ENCODE assay signal across 25 cellular contexts in the genomic region with DNA sequence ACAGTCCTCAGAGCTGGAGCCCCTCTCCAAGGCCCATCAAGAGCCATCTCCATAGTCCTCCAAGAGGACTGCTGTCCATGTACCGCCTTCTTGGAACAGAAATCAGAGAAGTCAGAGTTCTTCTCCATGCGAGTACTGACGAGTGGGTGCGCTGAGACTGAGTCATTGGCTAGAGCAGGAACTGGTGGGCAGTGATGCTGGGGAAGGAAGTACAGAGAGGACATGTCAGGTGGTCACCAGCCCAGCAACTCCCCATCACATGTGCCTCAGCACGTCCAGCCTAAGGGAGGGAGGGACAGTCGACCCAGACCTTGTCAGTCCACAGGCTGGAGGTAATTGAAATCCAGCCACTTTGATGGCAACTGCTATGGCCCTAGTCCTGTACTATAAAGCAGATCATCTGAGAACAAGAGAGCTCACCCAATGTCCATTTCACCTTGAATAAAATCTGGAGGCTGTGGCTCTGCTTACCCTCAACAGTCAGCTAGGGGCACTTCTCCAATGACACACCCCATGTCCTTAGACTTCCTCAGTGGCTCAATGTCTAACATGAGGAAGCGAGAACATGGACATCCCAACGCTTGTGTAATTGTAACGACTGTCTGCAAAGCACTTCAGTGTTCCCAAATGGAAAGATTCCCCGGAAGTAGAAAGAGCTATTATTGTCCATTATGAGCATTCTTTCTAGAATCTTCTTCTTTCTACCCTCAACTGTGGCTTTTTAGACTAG. TPM values are rescaled to one million over a fixed set of nuclear protein-coding genes. Genes with fewer than 3 reads are reported as not detected.
DNase-seq lines count a peak whose midpoint lies in the region; ATAC-seq and TF ChIP-seq lines count a peak whose summit lies in the region.
"Had no signal": no experiment of that assay in that cellular context is flagged by ENCODE, and none has a peak within 500 bp of the region (broad histone marks: within the 10 kb centered on the region; RNA-seq: fewer than 3 reads in every experiment).

No MANE protein-coding gene starts in this region.

- H3K4me1 Mint-ChIP-seq in CD14-positive monocyte, result peaks cover 79% of the 10 kb centered on the region
- H3K4me1 Mint-ChIP-seq in activated T-helper 17 cell treated with anti-CD3 and anti-CD28 coated beads, Interleukin-2, amount 50 U/mL, for 72 hours, result peaks cover 5% of the 10 kb centered on the region

- H3K9me3 Mint-ChIP-seq in CD14-positive monocyte, result peaks cover 0 to 4% (median 0%) of the 10 kb centered on the region in 7 donors
- no peaks in the 10 kb centered on the region for H3K9me3 Mint-ChIP-seq in activated T-helper 17 cell treated with anti-CD3 and anti-CD28 coated beads, Interleukin-2, amount 50 U/mL, for 72 hours
- H3K9me3 Mint-ChIP-seq: activated T-cell treated with anti-CD3 and anti-CD28 coated beads, Interleukin-2, amount 50 U/mL, for 4 hours; effector memory CD8-positive, alpha-beta T cell; immature natural killer cell had no signal

- H3K9me3 ChIP-seq in BLaER1 (no peaks in the 10 kb centered on the region), lung (ENCODE audit: control insufficient read depth in 2 of 2, insufficient read depth in 1 of 2, low read length in 1 of 2) (no peaks in the 10 kb centered on the region)
- H3K9me3 ChIP-seq: adrenal gland, stomach, tibial artery had no signal

- H3K27ac Mint-ChIP-seq in CD14-positive monocyte, result peak overlapping the region; percentile 95 to 99 (median 98)
- no peak overlapping the region for H3K27ac Mint-ChIP-seq in activated T-helper 17 cell treated with anti-CD3 and anti-CD28 coated beads, Interleukin-2, amount 50 U/mL, for 72 hours
- H3K27ac Mint-ChIP-seq: effector memory CD8-positive, alpha-beta T cell; progenitor cell of endocrine pancreas had no signal

- WGBS in lung, 2 donors, result 66 to 76% methylated on average over 10 of the region's 10 CpGs

- TF ChIP-seq CTCF in CD14-positive monocyte (IDR thresholded peaks at IDR 0.05) (no peak), lung (IDR thresholded peaks at IDR 0.05; ENCODE audit: control extremely low read depth, extremely low read depth) (no peak)

- intact Hi-C loops in CD14-positive monocyte (cut with micrococcal nuclease), result loop anchor here (2.0 to 10.0 kb wide), 3 partner anchors 16 to 1490 kb away; partner anchors contain the start of genes AOPEP (in 1 of the 2) and FBP1 (in 1 of the 2)

- peak; percentile 27 for ATAC-seq in activated T-helper 17 cell treated with anti-CD3 and anti-CD28 coated beads, Interleukin-2, amount 50 U/mL, for 72 hours (replicated peaks)
- peak; percentile 66 for ATAC-seq in lung (ENCODE audit: insufficient read depth, low FRiP score)
- ATAC-seq: activated T-cell treated with anti-CD3 and anti-CD28 coated beads, Interleukin-2, amount 50 U/mL, for 4 hours; effector memory CD8-positive, alpha-beta T cell; esophagus mucosa had no signal

- peak; percentile 93 for DNase-seq in CD14-positive monocyte (ENCODE audit: low spot score)
- no peak for DNase-seq in lung (ENCODE audit: low spot score)
- no peak for DNase-seq in DMS 273 (lab: John Stamatoyannopoulos, UW; ENCODE audit: unreplicated experiment)
- no peak for DNase-seq in H4 (ENCODE audit: low spot score)
- no peak for DNase-seq in DMS153 (lab: John Stamatoyannopoulos, UW)
- DNase-seq: activated naive CD4-positive, alpha-beta T cell treated with Interleukin-2 at 50 U/mL for 16 hours; activated T-cell treated with anti-CD3 and anti-CD28 coated beads, Interleukin-2, amount 50 U/mL, for 4 hours; DMS79; effector memory CD8-positive, alpha-beta T cell; hippocampal formation; immature natural killer cell; Kasumi-1; NCI-H1105 treated with DMSO at 0.1 percent for 48 hours; NCI-H2081; NCI-H226; NCI-H774; SHP77; stomach; tibial artery had no signal

- no peaks in the 10 kb centered on the region for H3K27me3 ChIP-seq in BLaER1
- no peaks in the 10 kb centered on the region for H3K27me3 ChIP-seq in lung (ENCODE audit: control insufficient read depth, insufficient read depth)
- H3K27me3 ChIP-seq: adrenal gland, stomach, tibial artery had no signal

- peaks cover 45% of the 10 kb centered on the region for H3K4me1 ChIP-seq in BLaER1
- H3K4me1 ChIP-seq in lung (ENCODE audit: control insufficient read depth in 2 of 2, insufficient read depth in 2 of 2, low read length in 2 of 2), result peaks cover 0 to 3% of the 10 kb centered on the region in 2 donors
- H3K4me1 ChIP-seq: adrenal gland had no signal

- H3K9ac ChIP-seq in BLaER1, result no peak overlapping the region

- H3K4me3 Mint-ChIP-seq in CD14-positive monocyte, result peak overlapping the region; percentile 52 to 59
- no peak overlapping the region for H3K4me3 Mint-ChIP-seq in activated T-helper 17 cell treated with anti-CD3 and anti-CD28 coated beads, Interleukin-2, amount 50 U/mL, for 72 hours
- H3K4me3 Mint-ChIP-seq: activated T-cell treated with anti-CD3 and anti-CD28 coated beads, Interleukin-2, amount 50 U/mL, for 4 hours; effector memory CD8-positive, alpha-beta T cell had no signal

- no peak overlapping the region for H3K4me2 ChIP-seq in BLaER1

- H3K36me3 ChIP-seq in BLaER1 (no peaks in the 10 kb centered on the region), lung (ENCODE audit: control insufficient read depth in 2 of 2, insufficient read depth in 2 of 2, low read length in 2 of 2) (no peaks in the 10 kb centered on the region)
- H3K36me3 ChIP-seq: adrenal gland, stomach, tibial artery had no signal

- H4K20me1 ChIP-seq in BLaER1, result no peaks in the 10 kb centered on the region

- H3K4me3 ChIP-seq in BLaER1 (no peak overlapping the region), lung (no peak overlapping the region)
- H3K4me3 ChIP-seq: adrenal gland, stomach, tibial artery had no signal

- peak overlapping the region; percentile 20 for H3K27ac ChIP-seq in BLaER1
- H3K27ac ChIP-seq in lung (ENCODE audit: low read depth in 1 of 2, low read length in 1 of 2), result peak overlapping the region in 1 of 2 donors; percentile 73
- H3K27ac ChIP-seq: stomach, tibial artery had no signal

- peaks cover 0 to 3% (median 3%) of the 10 kb centered on the region in 3 donors for H3K27me3 Mint-ChIP-seq in CD14-positive monocyte (ENCODE audit: low read depth in 3 of 3)
- H3K27me3 Mint-ChIP-seq in activated T-helper 17 cell treated with anti-CD3 and anti-CD28 coated beads, Interleukin-2, amount 50 U/mL, for 72 hours, result no peaks in the 10 kb centered on the region

- H3K36me3 Mint-ChIP-seq in CD14-positive monocyte, result peaks cover 6 to 8% of the 10 kb centered on the region in 2 donors
- no peaks in the 10 kb centered on the region for H3K36me3 Mint-ChIP-seq in activated T-helper 17 cell treated with anti-CD3 and anti-CD28 coated beads, Interleukin-2, amount 50 U/mL, for 72 hours (ENCODE audit: low read depth)
- H3K36me3 Mint-ChIP-seq: immature natural killer cell had no signal

RNA-seq across cellular contexts. Expression of gene FBP1, which starts 15.0 kb away (rescaled TPM):
- polyA plus RNA-seq in CD14-positive monocyte (10 to 100 TPM; 84.4 to 95.5 TPM), lung (100 to 1,000 TPM in 1 of 2 donors, 10 to 100 TPM in 1; 69.3 to 259 TPM)
- under 1 TPM; 0.50 to 0.85 TPM for total RNA-seq in activated T-helper 17 cell treated with anti-CD3 and anti-CD28 coated beads, Interleukin-2, amount 50 U/mL, for 72 hours
- 100 to 1,000 TPM in 1 of 2 donors, 10 to 100 TPM in 1; 17.1 to 238 TPM for total RNA-seq in lung
- total RNA-seq in H4 (2014; rRNA removed; shearing (Covaris generic)), result not detected in 2 replicates
- polyA plus RNA-seq: neural cell had no signal

Comparison
In these comparisons a context has a peak if more than half of its experiments do, and no peak if none do; other contexts are left out.
1. RNA of gene FBP1, which starts 15.0 kb away (total RNA-seq): 17.1 to 238 TPM in lung; 0.50 to 0.85 TPM in activated T-helper 17 cell treated with anti-CD3 and anti-CD28 coated beads, Interleukin-2, amount 50 U/mL, for 72 hours and not detected in H4; every median in the first group is over 4 times any median in the second.